In genomic region chr7:143003393-143004051, GRCh38 we compare ENCODE assay signal across 9 cellular contexts. TPM values are rescaled to one million over a fixed set of nuclear protein-coding genes. Genes with fewer than 3 reads are reported as not detected.
DNase-seq lines count a peak whose midpoint lies in the region; ATAC-seq and TF ChIP-seq lines count a peak whose summit lies in the region.
"Had no signal": no experiment of that assay in that cellular context is flagged by ENCODE, and none has a peak within 500 bp of the region (broad histone marks: within the 10 kb centered on the region; RNA-seq: fewer than 3 reads in every experiment).

No MANE protein-coding gene starts in this region.

- H3K27ac Mint-ChIP-seq in activated naive CD4-positive, alpha-beta T cell treated with anti-CD3 and anti-CD28 coated beads, Interleukin-2, amount 50 U/mL, for 72 hours: peak overlapping the region in 1 of 2 donors; percentile 50

- no peaks in the 10 kb centered on the region for H3K4me1 ChIP-seq in NT2/D1 (ENCODE audit: insufficient read depth, insufficient read length)
- H3K4me1 ChIP-seq in heart right ventricle: peaks cover 0 to 9% (median 0%) of the 10 kb centered on the region in 9 donors

- no peaks in the 10 kb centered on the region for H3K9me3 ChIP-seq in NT2/D1 (ENCODE audit: insufficient read depth, low read length)
- peaks cover 0 to 15% (median 0%) of the 10 kb centered on the region in 11 donors for H3K9me3 ChIP-seq in heart right ventricle

- WGBS in heart right ventricle, 2 donors: 31 to 34% methylated on average over 6 of the region's 6 CpGs

- intact Hi-C loops in heart right ventricle (cut with DNase I): loop anchor here in 8 of 10 donors (1.0 to 10.0 kb wide), 7 partner anchors 121 to 379 kb away; partner anchors contain the start of gene EPHB6 (in 3 of the 8)

- peak; percentile 55 for ATAC-seq in GM18505 (IDR thresholded peaks at IDR 0.05; ENCODE audit: unreplicated experiment)
- ATAC-seq in HG03175 (IDR thresholded peaks at IDR 0.05; ENCODE audit: unreplicated experiment): peak; percentile 59
- ATAC-seq in activated naive CD4-positive, alpha-beta T cell treated with anti-CD3 and anti-CD28 coated beads, Interleukin-2, amount 50 U/mL, for 72 hours: peak; percentile 76 to 82
- ATAC-seq in heart right ventricle: peak in 4 of 8 donors; percentile 35 to 65 (median 50)

- no peaks in the 10 kb centered on the region for H3K9me3 Mint-ChIP-seq in activated naive CD4-positive, alpha-beta T cell treated with anti-CD3 and anti-CD28 coated beads, Interleukin-2, amount 50 U/mL, for 72 hours

- no peak overlapping the region for H3K4me3 ChIP-seq in NT2/D1 (ENCODE audit: insufficient read length, low read depth)
- peak overlapping the region in 6 of 10 donors; percentile 14 to 31 (median 19) for H3K4me3 ChIP-seq in heart right ventricle

- no peak overlapping the region for H3K27ac ChIP-seq in heart right ventricle

- H3K9ac ChIP-seq in NT2/D1 (ENCODE audit: insufficient read length, low read depth): no peak overlapping the region

- no peaks in the 10 kb centered on the region for H3K36me3 Mint-ChIP-seq in activated naive CD4-positive, alpha-beta T cell treated with anti-CD3 and anti-CD28 coated beads, Interleukin-2, amount 50 U/mL, for 72 hours

- H3K36me3 ChIP-seq in NT2/D1 (ENCODE audit: insufficient read depth, insufficient read length, low read length): no peaks in the 10 kb centered on the region
- H3K36me3 ChIP-seq in heart right ventricle: no peaks in the 10 kb centered on the region

- peaks cover 3% of the 10 kb centered on the region for H3K27me3 ChIP-seq in NT2/D1 (ENCODE audit: insufficient read depth, insufficient read length)
- peaks cover 0 to 16% (median 0%) of the 10 kb centered on the region in 7 donors for H3K27me3 ChIP-seq in heart right ventricle

- peak; percentile 69 to 80 (median 73) for TF ChIP-seq CTCF in heart right ventricle (IDR thresholded peaks at IDR 0.05)

- no peak for TF ChIP-seq POLR2A in GM18505 (IDR thresholded peaks at IDR 0.05; ENCODE audit: borderline replicate concordance, extremely low read depth, insufficient read depth, insufficient read length)

- DNase-seq in AML-193 (lab: John Stamatoyannopoulos, UW): peak; percentile 69 to 71
- peak; percentile 27 for DNase-seq in NT2/D1 (ENCODE audit: low read depth, low spot score)
- DNase-seq in activated naive CD4-positive, alpha-beta T cell treated with anti-CD3 and anti-CD28 coated beads, Interleukin-2, amount 50 U/mL, for 72 hours (ENCODE audit: low spot score in 2 of 2): peak in 1 of 2 donors; percentile 27
- DNase-seq in heart right ventricle: peak in 1 of 2 donors; percentile 9
- peak; percentile 49 for DNase-seq in renal cortical epithelial cell (ENCODE audit: low read depth)
- no peak for DNase-seq in NCI-H2227 (lab: John Stamatoyannopoulos, UW; ENCODE audit: unreplicated experiment)

RNA-seq across cellular contexts. Expression of gene OR9A2, which starts 23.4 kb away (rescaled TPM):
- under 1 TPM in 1 of 2 donors, not detected in 1; 0.66 TPM for total RNA-seq in activated naive CD4-positive, alpha-beta T cell treated with anti-CD3 and anti-CD28 coated beads, Interleukin-2, amount 50 U/mL, for 72 hours
- under 1 TPM in 1 of 10 donors, not detected in 9; 0.25 TPM for total RNA-seq in heart right ventricle
- not detected for polyA plus RNA-seq in heart right ventricle
- total RNA-seq in renal cortical epithelial cell: not detected in 2 replicates
- total RNA-seq: T-helper 1 cell treated with Interleukin-12 subunit alpha and Interleukin-12 subunit beta and Interleukin-4 antibody, amounts not matched to agents 30 ng/mL and 1 ng/mL, for 36 hours had no signal

RNA-seq across cellular contexts. Expression of gene KEL, which starts 41.4 kb away (rescaled TPM):
- 1 to 10 TPM in 1 of 2 donors, under 1 TPM in 1; 0.60 to 2.8 TPM for total RNA-seq in activated naive CD4-positive, alpha-beta T cell treated with anti-CD3 and anti-CD28 coated beads, Interleukin-2, amount 50 U/mL, for 72 hours
- total RNA-seq in heart right ventricle (1 to 10 TPM in 2 of 10 donors, under 1 TPM in 5, not detected in 3; 0.09 to 1.3 (median 0.65) TPM), renal cortical epithelial cell (0.20 TPM in 1 of 2 replicates, not detected in the other)
- under 1 TPM; 0.04 to 0.37 TPM for polyA plus RNA-seq in heart right ventricle

RNA-seq across cellular contexts. Expression of gene OR6V1, which starts 48.6 kb away (rescaled TPM):
- not detected for total RNA-seq in activated naive CD4-positive, alpha-beta T cell treated with anti-CD3 and anti-CD28 coated beads, Interleukin-2, amount 50 U/mL, for 72 hours
- total RNA-seq in heart right ventricle (not detected), renal cortical epithelial cell (not detected in 2 replicates)
- polyA plus RNA-seq in heart right ventricle: not detected
- total RNA-seq: T-helper 1 cell treated with Interleukin-12 subunit alpha and Interleukin-12 subunit beta and Interleukin-4 antibody, amounts not matched to agents 30 ng/mL and 1 ng/mL, for 36 hours had no signal
